Comparison of ENCODE assay signal across 8 cellular contexts in genomic region chr11:65915821-65916251, GRCh38. TPM values are rescaled to one million over a fixed set of nuclear protein-coding genes. Genes with fewer than 3 reads are reported as not detected.
DNase-seq lines count a peak whose midpoint lies in the region; ATAC-seq and TF ChIP-seq lines count a peak whose summit lies in the region.

No MANE protein-coding gene starts in this region.

- H3K27me3 ChIP-seq in SJSA1 (replicated peaks) (no peaks in the 10 kb centered on the region), foreskin keratinocyte (no peaks in the 10 kb centered on the region), rectal smooth muscle tissue (ENCODE audit: control insufficient read depth, insufficient read depth, low read length) (no peaks in the 10 kb centered on the region)

- no peaks in the 10 kb centered on the region for H3K9me3 Mint-ChIP-seq in endothelial cell (ENCODE audit: unreplicated experiment)
- no peaks in the 10 kb centered on the region for H3K9me3 Mint-ChIP-seq in activated T-cell treated with anti-CD3 and anti-CD28 coated beads, Interleukin-2, amount 50 U/mL, for 4 hours

- peaks cover 48% of the 10 kb centered on the region for H3K36me3 ChIP-seq in SJSA1
- peaks cover 3% of the 10 kb centered on the region for H3K36me3 ChIP-seq in rectal smooth muscle tissue (ENCODE audit: control insufficient read depth, insufficient read depth, low read length)

- peak overlapping the region; percentile 22 for H3K4me3 ChIP-seq in SJSA1
- peak overlapping the region; percentile 14 for H3K4me3 ChIP-seq in rectal smooth muscle tissue (ENCODE audit: low read length)

- H3K4me1 ChIP-seq in SJSA1 (replicated peaks) (peaks cover 89% of the 10 kb centered on the region), foreskin keratinocyte (peaks cover 47% of the 10 kb centered on the region), rectal smooth muscle tissue (ENCODE audit: control insufficient read depth, insufficient read depth, low read length) (peaks cover 39% of the 10 kb centered on the region)

- ATAC-seq in foreskin keratinocyte (peak; percentile 69), HG03432 (IDR thresholded peaks at IDR 0.05; ENCODE audit: unreplicated experiment) (no peak), GM18867 (IDR thresholded peaks at IDR 0.05; ENCODE audit: unreplicated experiment) (no peak)
- no peak for ATAC-seq in activated T-cell treated with anti-CD3 and anti-CD28 coated beads, Interleukin-2, amount 50 U/mL, for 4 hours

- peaks cover 5% of the 10 kb centered on the region; the same call in 1 of the 2 replicates for H3K9me3 ChIP-seq in SJSA1 (replicated peaks)

- DNase-seq in ELF-1 (ENCODE audit: low read depth, low spot score) (peak; percentile 89), SJSA1 (ENCODE audit: low read depth in 1 of 2, low spot score in 2 of 2) (peak; percentile 100), foreskin keratinocyte (peak; percentile 86 to 94), endothelial cell (ENCODE audit: low spot score) (no peak)
- no peak for DNase-seq in activated T-cell treated with anti-CD3 and anti-CD28 coated beads, Interleukin-2, amount 50 U/mL, for 4 hours

- peaks cover 9% of the 10 kb centered on the region for H3K4me1 Mint-ChIP-seq in endothelial cell (ENCODE audit: unreplicated experiment)
- H3K4me1 Mint-ChIP-seq in activated T-cell treated with anti-CD3 and anti-CD28 coated beads, Interleukin-2, amount 50 U/mL, for 4 hours (ENCODE audit: low read depth), result peaks cover 34% of the 10 kb centered on the region

- peak overlapping the region; percentile 93 for H3K27ac ChIP-seq in SJSA1
- H3K27ac ChIP-seq in foreskin keratinocyte, result peak overlapping the region; percentile 92
- peak overlapping the region; percentile 88 for H3K27ac ChIP-seq in rectal smooth muscle tissue (ENCODE audit: low read depth, low read length)

- H3K9ac ChIP-seq in rectal smooth muscle tissue (ENCODE audit: low read length), result no peak overlapping the region

- H3K27ac Mint-ChIP-seq in endothelial cell (ENCODE audit: unreplicated experiment), result no peak overlapping the region

- H3K36me3 Mint-ChIP-seq in endothelial cell (ENCODE audit: low read depth, unreplicated experiment), result peaks cover 5% of the 10 kb centered on the region
- no peaks in the 10 kb centered on the region for H3K36me3 Mint-ChIP-seq in activated T-cell treated with anti-CD3 and anti-CD28 coated beads, Interleukin-2, amount 50 U/mL, for 4 hours (ENCODE audit: insufficient read depth)

- TF ChIP-seq CTCF in foreskin keratinocyte (conservative IDR thresholded peaks at IDR 0.05) (no peak), endothelial cell (IDR thresholded peaks at IDR 0.05; ENCODE audit: unreplicated experiment) (no peak)

- H3K27me3 Mint-ChIP-seq in endothelial cell (ENCODE audit: unreplicated experiment), result peaks cover 7% of the 10 kb centered on the region
- peaks cover 3% of the 10 kb centered on the region for H3K27me3 Mint-ChIP-seq in activated T-cell treated with anti-CD3 and anti-CD28 coated beads, Interleukin-2, amount 50 U/mL, for 4 hours (ENCODE audit: low read depth)

- no peak overlapping the region for H3K4me3 Mint-ChIP-seq in endothelial cell (ENCODE audit: unreplicated experiment)
- no peak overlapping the region for H3K4me3 Mint-ChIP-seq in activated T-cell treated with anti-CD3 and anti-CD28 coated beads, Interleukin-2, amount 50 U/mL, for 4 hours

RNA-seq across cellular contexts. Expression of gene C11orf68, which starts 3.0 kb away (rescaled TPM):
- total RNA-seq in SJSA1 (2014; rRNA removed; shearing (Covaris generic)), result 25.0 and 44.8 TPM in 2 replicates
- 40.5 and 41.7 TPM in 2 replicates for total RNA-seq in foreskin keratinocyte
- 63.3 and 69.0 TPM in 2 replicates for polyA plus RNA-seq in foreskin keratinocyte
- 31.1 TPM for total RNA-seq in endothelial cell (ENCODE audit: unreplicated experiment)
- 10 to 100 TPM; 13.9 to 15.4 (median 14.0) TPM for total RNA-seq in activated T-cell treated with anti-CD3 and anti-CD28 coated beads, Interleukin-2, amount 50 U/mL, for 4 hours

RNA-seq across cellular contexts. Expression of gene DRAP1, which starts 3.4 kb away (rescaled TPM):
- 463 and 527 TPM in 2 replicates for total RNA-seq in SJSA1 (2014; rRNA removed; shearing (Covaris generic))
- total RNA-seq in foreskin keratinocyte (284 and 286 TPM in 2 replicates), endothelial cell (ENCODE audit: unreplicated experiment) (79.6 TPM)
- polyA plus RNA-seq in foreskin keratinocyte, result 424 and 432 TPM in 2 replicates
- total RNA-seq in activated T-cell treated with anti-CD3 and anti-CD28 coated beads, Interleukin-2, amount 50 U/mL, for 4 hours, result 100 to 1,000 TPM in 2 of 3 donors, 10 to 100 TPM in 1; 96.1 to 118 (median 106) TPM

RNA-seq across cellular contexts. Expression of gene FOSL1, which starts 15.6 kb away (rescaled TPM):
- total RNA-seq in SJSA1 (2014; rRNA removed; shearing (Covaris generic)), result 72.1 and 97.5 TPM in 2 replicates
- total RNA-seq in foreskin keratinocyte (127 and 153 TPM in 2 replicates), endothelial cell (ENCODE audit: unreplicated experiment) (1.3 TPM)
- polyA plus RNA-seq in foreskin keratinocyte, result 199 and 204 TPM in 2 replicates
- total RNA-seq in activated T-cell treated with anti-CD3 and anti-CD28 coated beads, Interleukin-2, amount 50 U/mL, for 4 hours, result 10 to 100 TPM; 75.6 to 77.2 (median 76.9) TPM

RNA-seq across cellular contexts. Expression of gene CCDC85B, which starts 25.4 kb away (rescaled TPM):
- 94.0 and 160 TPM in 2 replicates for total RNA-seq in SJSA1 (2014; rRNA removed; shearing (Covaris generic))
- 25.4 and 36.9 TPM in 2 replicates for total RNA-seq in foreskin keratinocyte
- polyA plus RNA-seq in foreskin keratinocyte, result 58.9 and 62.1 TPM in 2 replicates
- 90.7 TPM for total RNA-seq in endothelial cell (ENCODE audit: unreplicated experiment)
- 100 to 1,000 TPM in 1 of 3 donors, 10 to 100 TPM in 2; 77.8 to 116 (median 95.6) TPM for total RNA-seq in activated T-cell treated with anti-CD3 and anti-CD28 coated beads, Interleukin-2, amount 50 U/mL, for 4 hours

RNA-seq across cellular contexts. Expression of gene FIBP, which starts 27.6 kb away (rescaled TPM):
- 295 and 309 TPM in 2 replicates for total RNA-seq in SJSA1 (2014; rRNA removed; shearing (Covaris generic))
- total RNA-seq in foreskin keratinocyte, result 105 and 113 TPM in 2 replicates
- polyA plus RNA-seq in foreskin keratinocyte, result 120 and 124 TPM in 2 replicates
- total RNA-seq in endothelial cell (ENCODE audit: unreplicated experiment), result 75.6 TPM
- total RNA-seq in activated T-cell treated with anti-CD3 and anti-CD28 coated beads, Interleukin-2, amount 50 U/mL, for 4 hours, result 10 to 100 TPM; 72.8 to 86.1 (median 83.9) TPM

Comparison
In these comparisons a context has a peak if more than half of its experiments do, and no peak if none do; other contexts are left out.
1. DNase-seq: peak in ELF-1 (single experiment), SJSA1 (2 of 2) and foreskin keratinocyte (2 of 2); none in endothelial cell (single experiment) and activated T-cell treated with anti-CD3 and anti-CD28 coated beads, Interleukin-2, amount 50 U/mL, for 4 hours (single experiment).
2. RNA of gene FOSL1, which starts 15.6 kb away (total RNA-seq): 127 to 153 TPM in foreskin keratinocyte, 72.1 to 97.5 TPM in SJSA1 and 75.6 to 77.2 TPM in activated T-cell treated with anti-CD3 and anti-CD28 coated beads, Interleukin-2, amount 50 U/mL, for 4 hours; 1.3 TPM in endothelial cell (single experiment); every median in the first group is over 10 times any median in the second.
3. Peak in every context shown above with its lines, with median percentiles within 50 percentile points of each other: H3K27ac ChIP-seq.